ENCODE assay signal across 1 cellular context in genomic region chr16:19137621-19138128, GRCh38.
TF ChIP-seq lines count a peak whose summit lies in the region.

No MANE protein-coding gene starts in this region.

TF ChIP-seq in endothelial cell of umbilical vein, 7 proteins besides CTCF, POLR2A, EP300 and RAD21:
- TF ChIP-seq GATA2 (IDR thresholded peaks at IDR 0.05; ENCODE audit: insufficient read depth, insufficient read length, low read depth, low read length) (no peak), MAX (IDR thresholded peaks at IDR 0.05; ENCODE audit: insufficient read depth, insufficient read length) (no peak), FOS (IDR thresholded peaks at IDR 0.05; ENCODE audit: borderline replicate concordance, insufficient read depth, low read length) (no peak), MYC (IDR thresholded peaks at IDR 0.05; ENCODE audit: low read depth, low read length) (no peak), POLR2AphosphoS5 (IDR thresholded peaks at IDR 0.05; ENCODE audit: insufficient read depth, low read depth, low read length) (no peak), EZH2 (IDR thresholded peaks at IDR 0.05; ENCODE audit: borderline replicate concordance, low read depth, low read length, severe bottlenecking) (no peak), JUN (IDR thresholded peaks at IDR 0.05; ENCODE audit: borderline replicate concordance, insufficient read depth, insufficient read length, low read depth) (no peak)
